Comparison of ENCODE assay signal across 8 cellular contexts in the genomic region with DNA sequence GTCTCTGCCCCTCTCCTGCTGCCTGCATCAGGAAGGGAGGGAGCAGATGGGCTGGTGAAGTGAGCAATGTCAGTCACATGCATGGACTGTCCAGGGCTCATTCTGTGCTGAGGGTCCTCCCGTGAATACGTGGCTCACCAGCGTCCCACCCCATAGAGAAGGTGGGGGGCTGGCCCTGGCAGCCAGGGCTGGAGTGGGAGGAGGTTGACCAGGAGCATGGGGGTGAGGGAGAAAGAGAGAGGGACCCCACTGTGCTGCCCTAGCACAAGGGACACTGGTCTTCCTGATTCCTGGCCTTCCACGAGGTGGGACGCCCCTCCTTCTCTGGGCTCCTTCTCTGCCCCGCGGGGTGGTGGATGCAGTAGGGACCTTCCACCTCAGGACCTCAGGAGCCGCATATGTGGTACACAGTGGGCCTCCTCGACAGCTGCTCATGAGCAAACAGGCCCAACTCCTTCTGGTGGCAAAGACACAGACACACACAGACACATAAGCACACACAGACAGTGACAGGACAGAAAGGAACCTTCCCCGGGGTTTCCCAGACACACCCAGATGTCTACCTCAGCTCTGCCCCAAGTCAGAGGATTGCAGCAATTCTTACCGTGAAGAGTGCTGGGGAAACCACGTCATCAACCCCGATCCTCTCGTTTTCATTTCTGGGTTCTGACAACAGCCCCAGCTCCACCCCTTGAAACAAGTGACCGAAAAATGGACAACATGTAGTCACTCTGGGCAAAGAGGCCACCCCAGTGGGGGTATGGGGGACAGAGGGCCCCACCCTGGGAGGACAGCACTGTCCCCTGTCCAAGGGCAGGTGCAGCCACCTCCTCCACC. TPM values are rescaled to one million over a fixed set of nuclear protein-coding genes. Genes with fewer than 3 reads are reported as not detected.
DNase-seq lines count a peak whose midpoint lies in the region; ATAC-seq and TF ChIP-seq lines count a peak whose summit lies in the region.

No MANE protein-coding gene starts in this region.

- H3K27ac Mint-ChIP-seq in activated CD4-positive, alpha-beta memory T cell treated with anti-CD3 and anti-CD28 coated beads for 36 hours, result peak overlapping the region; percentile 87
- no peak overlapping the region for H3K27ac Mint-ChIP-seq in memory B cell

- no peaks in the 10 kb centered on the region for H3K36me3 Mint-ChIP-seq in activated CD4-positive, alpha-beta memory T cell treated with anti-CD3 and anti-CD28 coated beads for 36 hours
- H3K36me3 Mint-ChIP-seq in memory B cell, result no peaks in the 10 kb centered on the region

- H3K9me3 ChIP-seq in ascending aorta, result no peaks in the 10 kb centered on the region

- no peak overlapping the region for H3K4me3 ChIP-seq in ascending aorta

- no peak overlapping the region for H3K27ac ChIP-seq in ascending aorta

- TF ChIP-seq CTCF in ascending aorta (IDR thresholded peaks at IDR 0.05), result no peak

- CTCF ChIA-PET in activated CD4-positive, alpha-beta memory T cell treated with anti-CD3 and anti-CD28 coated beads for 36 hours (lab: Charles Lee), result interaction anchor here (0.6 to 6.9 kb wide), 12 partner anchors 12 to 189 kb away, joined by 3 to 45 read pairs (median 5); partner anchors contain the start of gene CBX6

- POLR2A ChIA-PET in activated CD4-positive, alpha-beta memory T cell treated with anti-CD3 and anti-CD28 coated beads for 36 hours (lab: Charles Lee), result interaction anchor here (1.0 to 2.6 kb wide), 6 partner anchors 12 to 358 kb away, joined by 4 to 27 read pairs (median 6); partner anchors contain the start of gene CBX6

- no peaks in the 10 kb centered on the region for H3K27me3 ChIP-seq in ascending aorta

- ATAC-seq in GM19324 (IDR thresholded peaks at IDR 0.05; ENCODE audit: low FRiP score, unreplicated experiment), result peak; percentile 65
- ATAC-seq in HG03280 (IDR thresholded peaks at IDR 0.05; ENCODE audit: unreplicated experiment), result peak; percentile 74
- ATAC-seq in memory B cell (ENCODE audit: low read depth), result peak; percentile 93
- ATAC-seq in HG03469 (IDR thresholded peaks at IDR 0.05; ENCODE audit: unreplicated experiment), result no peak

- H3K9me3 Mint-ChIP-seq in activated CD4-positive, alpha-beta memory T cell treated with anti-CD3 and anti-CD28 coated beads for 36 hours, result no peaks in the 10 kb centered on the region
- H3K9me3 Mint-ChIP-seq in memory B cell, result no peaks in the 10 kb centered on the region

- H3K4me1 ChIP-seq in ascending aorta, result no peaks in the 10 kb centered on the region

- intact Hi-C loops in activated CD4-positive, alpha-beta memory T cell treated with anti-CD3 and anti-CD28 coated beads for 36 hours (cut with micrococcal nuclease), result loop anchor here (1.0 kb wide), 3 partner anchors 12 to 79 kb away; partner anchors contain the start of gene APOBEC3B
- intact Hi-C loops in ascending aorta (cut with DNase I), result no loop called here

- peak; percentile 93 for DNase-seq in activated CD4-positive, alpha-beta memory T cell treated with anti-CD3 and anti-CD28 coated beads for 36 hours
- peak in 1 of 2 donors; percentile 28 for DNase-seq in memory B cell (ENCODE audit: low spot score in 2 of 2)
- no peak for DNase-seq in retina
- DNase-seq in ascending aorta (ENCODE audit: low spot score in 2 of 2), result no peak
- no peak for DNase-seq in NCI-H1105 treated with DMSO at 0.1 percent for 48 hours (lab: John Stamatoyannopoulos, UW)

- H3K4me3 Mint-ChIP-seq in activated CD4-positive, alpha-beta memory T cell treated with anti-CD3 and anti-CD28 coated beads for 36 hours, result peak overlapping the region; percentile 50
- H3K4me3 Mint-ChIP-seq in memory B cell, result no peak overlapping the region

- peaks cover 2% of the 10 kb centered on the region for H3K27me3 Mint-ChIP-seq in activated CD4-positive, alpha-beta memory T cell treated with anti-CD3 and anti-CD28 coated beads for 36 hours
- peaks cover 6% of the 10 kb centered on the region for H3K27me3 Mint-ChIP-seq in memory B cell

- no peaks in the 10 kb centered on the region for H3K36me3 ChIP-seq in ascending aorta

- peaks cover 31% of the 10 kb centered on the region for H3K4me1 Mint-ChIP-seq in activated CD4-positive, alpha-beta memory T cell treated with anti-CD3 and anti-CD28 coated beads for 36 hours (ENCODE audit: low read depth)
- H3K4me1 Mint-ChIP-seq in memory B cell, result peaks cover 14% of the 10 kb centered on the region

RNA-seq across cellular contexts. Expression of gene APOBEC3A, which starts 3.6 kb away (rescaled TPM):
- total RNA-seq in activated CD4-positive, alpha-beta memory T cell treated with anti-CD3 and anti-CD28 coated beads for 36 hours, result under 1 TPM in 1 of 2 experiments, not detected in 1; 0.17 TPM
- total RNA-seq in ascending aorta, result not detected

RNA-seq across cellular contexts. Expression of gene APOBEC3B, which starts 28.4 kb away (rescaled TPM):
- 10 to 100 TPM; 43.9 to 44.3 TPM for total RNA-seq in activated CD4-positive, alpha-beta memory T cell treated with anti-CD3 and anti-CD28 coated beads for 36 hours
- 0.64 TPM for total RNA-seq in ascending aorta

Comparison
In these comparisons a context has a peak if more than half of its experiments do, and no peak if none do; other contexts are left out.
1. RNA of gene APOBEC3B, which starts 28.4 kb away (total RNA-seq): 43.9 to 44.3 TPM in activated CD4-positive, alpha-beta memory T cell treated with anti-CD3 and anti-CD28 coated beads for 36 hours; 0.64 TPM in ascending aorta (single experiment); every median in the first group is over 10 times any median in the second.